ENCODE assay signal across 23 cellular contexts in genomic region chr3:121295453-121295852, GRCh38.
"Had no signal": no experiment of that assay in that cellular context is flagged by ENCODE, and none has a peak within 500 bp of the region (broad histone marks: within the 10 kb centered on the region; RNA-seq: fewer than 3 reads in every experiment).

No MANE protein-coding gene starts in this region.

- H3K27ac Mint-ChIP-seq: activated CD4-positive, alpha-beta T cell treated with anti-CD3 and anti-CD28 coated beads, Interleukin-2, amount 10 ng/mL, durations not matched to agents 24 days and 14 days; activated CD8-positive, alpha-beta memory T cell treated with anti-CD3 and anti-CD28 coated beads, Interleukin-2, amount 10 ng/mL, durations not matched to agents 7 days and 5 days; activated naive CD4-positive, alpha-beta T cell treated with anti-CD3 and anti-CD28 coated beads, Interleukin-2, amount 50 U/mL, for 72 hours; brain; T-helper 17 cell; WTC11 had no signal

- H3K36me3 ChIP-seq: colonic mucosa had no signal

- H3K4me1 ChIP-seq: colonic mucosa had no signal

- H3K4me3 ChIP-seq: colonic mucosa had no signal

- DNase-seq: activated CD4-positive, alpha-beta T cell treated with anti-CD3 and anti-CD28 coated beads, Interleukin-2, amount 10 ng/mL, durations not matched to agents 24 days and 14 days; activated CD4-positive, alpha-beta T cell treated with anti-CD3 and anti-CD28 coated beads, Interleukin-2, amount 50 U/mL, for 48 hours; activated CD4-positive, CD25-positive, alpha-beta regulatory T cell treated with anti-CD3 and anti-CD28 coated beads, Interleukin-2, amount 50 U/mL, for 72 hours; activated CD8-positive, alpha-beta memory T cell treated with anti-CD3 and anti-CD28 coated beads, Interleukin-2, amount 10 ng/mL, durations not matched to agents 7 days and 5 days; activated effector memory CD4-positive, alpha-beta T cell treated with anti-CD3 and anti-CD28 coated beads, Interleukin-2, amount 50 U/mL, for 16 hours; activated naive CD4-positive, alpha-beta T cell treated with Interleukin-2 at 50 U/mL for 16 hours; activated T-cell treated with anti-CD3 and anti-CD28 coated beads, Interleukin-2, amount 50 U/mL, for 4 hours; amygdala; cerebellar nuclear complex; colonic mucosa; MM.1S; NCI-H1105; NCI-H1436; NCI-H1694 treated with DMSO at 0.1 percent for 48 hours; NCI-H2029 treated with DMSO at 0.1 percent for 48 hours; NCI-H446; NCI-H524; SIG-M5; T-helper 17 cell; T-helper 9 cell had no signal

- ATAC-seq: activated CD8-positive, alpha-beta memory T cell treated with anti-CD3 and anti-CD28 coated beads, Interleukin-2, amount 10 ng/mL, durations not matched to agents 7 days and 5 days; activated naive CD4-positive, alpha-beta T cell treated with anti-CD3 and anti-CD28 coated beads, Interleukin-2, amount 50 U/mL, for 72 hours; activated T-cell treated with anti-CD3 and anti-CD28 coated beads, Interleukin-2, amount 50 U/mL, for 4 hours; T-helper 17 cell; WTC11 had no signal

- H3K27me3 Mint-ChIP-seq: activated CD4-positive, alpha-beta T cell treated with anti-CD3 and anti-CD28 coated beads, Interleukin-2, amount 10 ng/mL, durations not matched to agents 24 days and 14 days; activated CD8-positive, alpha-beta memory T cell treated with anti-CD3 and anti-CD28 coated beads, Interleukin-2, amount 10 ng/mL, durations not matched to agents 7 days and 5 days; T-helper 17 cell had no signal

- H3K4me1 Mint-ChIP-seq: activated CD4-positive, alpha-beta T cell treated with anti-CD3 and anti-CD28 coated beads, Interleukin-2, amount 10 ng/mL, durations not matched to agents 24 days and 14 days; activated CD8-positive, alpha-beta memory T cell treated with anti-CD3 and anti-CD28 coated beads, Interleukin-2, amount 10 ng/mL, durations not matched to agents 7 days and 5 days; brain; T-helper 17 cell; WTC11 had no signal

- H3K27ac ChIP-seq: colonic mucosa had no signal

- H3K4me3 Mint-ChIP-seq: activated CD4-positive, alpha-beta T cell treated with anti-CD3 and anti-CD28 coated beads, Interleukin-2, amount 10 ng/mL, durations not matched to agents 24 days and 14 days; activated CD8-positive, alpha-beta memory T cell treated with anti-CD3 and anti-CD28 coated beads, Interleukin-2, amount 10 ng/mL, durations not matched to agents 7 days and 5 days; activated T-cell treated with anti-CD3 and anti-CD28 coated beads, Interleukin-2, amount 50 U/mL, for 4 hours; brain; T-helper 17 cell; WTC11 had no signal

- H3K36me3 Mint-ChIP-seq: activated CD8-positive, alpha-beta memory T cell treated with anti-CD3 and anti-CD28 coated beads, Interleukin-2, amount 10 ng/mL, durations not matched to agents 7 days and 5 days; activated naive CD4-positive, alpha-beta T cell treated with anti-CD3 and anti-CD28 coated beads, Interleukin-2, amount 50 U/mL, for 72 hours; brain; WTC11 had no signal

- H3K27me3 ChIP-seq: colonic mucosa had no signal

- H3K9me3 Mint-ChIP-seq: activated CD4-positive, alpha-beta T cell treated with anti-CD3 and anti-CD28 coated beads, Interleukin-2, amount 10 ng/mL, durations not matched to agents 24 days and 14 days; activated naive CD4-positive, alpha-beta T cell treated with anti-CD3 and anti-CD28 coated beads, Interleukin-2, amount 50 U/mL, for 72 hours had no signal

- H3K9me3 ChIP-seq: colonic mucosa had no signal
